18 cellular contexts compared by ENCODE assay signal in genomic region chr5:159102294-159102934, GRCh38. TPM values are rescaled to one million over a fixed set of nuclear protein-coding genes. Genes with fewer than 3 reads are reported as not detected.
DNase-seq lines count a peak whose midpoint lies in the region; ATAC-seq and TF ChIP-seq lines count a peak whose summit lies in the region.
"Had no signal": no experiment of that assay in that cellular context is flagged by ENCODE, and none has a peak within 500 bp of the region (broad histone marks: within the 10 kb centered on the region; RNA-seq: fewer than 3 reads in every experiment).

No MANE protein-coding gene starts in this region.

- peak overlapping the region; percentile 95 for H3K27ac ChIP-seq in OCI-LY1 (ENCODE audit: low read depth, low read length, poor library complexity, severe bottlenecking)
- H3K27ac ChIP-seq in thoracic aorta = peak overlapping the region; percentile 13 to 89
- H3K27ac ChIP-seq: hepatocyte had no signal

- no peak for TF ChIP-seq POLR2A in lower leg skin (IDR thresholded peaks at IDR 0.05)

- H3K27me3 ChIP-seq in OCI-LY1 (ENCODE audit: insufficient read depth, low read length) = no peaks in the 10 kb centered on the region
- peaks cover 91% of the 10 kb centered on the region for H3K27me3 ChIP-seq in iPS-15b (ENCODE audit: control insufficient read depth, insufficient read depth, low read length)
- no peaks in the 10 kb centered on the region for H3K27me3 ChIP-seq in thoracic aorta (replicated peaks; ENCODE audit: insufficient read depth)

- H3K4me2 ChIP-seq in OCI-LY1 (ENCODE audit: low read length) = peak overlapping the region; percentile 84

- H3K36me3 ChIP-seq in OCI-LY1 (ENCODE audit: insufficient read depth, low read length) (peaks cover 5% of the 10 kb centered on the region; the same call in 1 of the 2 replicates), iPS-15b (ENCODE audit: control insufficient read depth, insufficient read depth, low read length) (no peaks in the 10 kb centered on the region), thoracic aorta (no peaks in the 10 kb centered on the region)
- H3K36me3 ChIP-seq: HAP-1, MG63 had no signal

- no peaks in the 10 kb centered on the region for H4K20me1 ChIP-seq in OCI-LY1 (ENCODE audit: insufficient read depth, low read length)

- H3K79me2 ChIP-seq in OCI-LY1 (ENCODE audit: insufficient read depth, low read length) = peaks cover 20% of the 10 kb centered on the region

- no peak for TF ChIP-seq CTCF in GM12875 (IDR thresholded peaks at IDR 0.05; ENCODE audit: borderline replicate concordance, insufficient read depth, low read depth, low read length)
- no peak for TF ChIP-seq CTCF in OCI-LY1 (IDR thresholded peaks at IDR 0.05; ENCODE audit: low read length)
- no peak for TF ChIP-seq CTCF in thoracic aorta (IDR thresholded peaks at IDR 0.05)
- TF ChIP-seq CTCF in lower leg skin (IDR thresholded peaks at IDR 0.05) = no peak

- no peaks in the 10 kb centered on the region for H3K9me3 ChIP-seq in OCI-LY1 (ENCODE audit: low read length)
- no peaks in the 10 kb centered on the region for H3K9me3 ChIP-seq in iPS-15b (ENCODE audit: control insufficient read depth, insufficient read depth, low read length)
- no peaks in the 10 kb centered on the region for H3K9me3 ChIP-seq in thoracic aorta
- H3K9me3 ChIP-seq: HAP-1, MG63 had no signal

- H3K4me1 ChIP-seq in OCI-LY1 (ENCODE audit: insufficient read depth, low read length, severe bottlenecking) (peaks cover 57% of the 10 kb centered on the region), iPS-15b (ENCODE audit: control insufficient read depth, insufficient read depth, low read length) (peaks cover 2% of the 10 kb centered on the region), thoracic aorta (ENCODE audit: control insufficient read depth in 1 of 2, low read depth in 2 of 2) (peaks cover 7 to 25% of the 10 kb centered on the region in 2 donors)

- H3F3A ChIP-seq in OCI-LY1 (ENCODE audit: insufficient read depth, low read length) = peaks cover 24% of the 10 kb centered on the region

- intact Hi-C loops in lower leg skin (cut with DNase I; ENCODE audit: low total_unique reads) = no loop called here

- WGBS in lower leg skin, 2 donors = 21 to 50% methylated on average over 1 of the region's 1 CpG

- DNase-seq in thoracic aorta (ENCODE audit: low spot score) (no peak), lower leg skin (ENCODE audit: low spot score in 2 of 2) (no peak), germinal center (ENCODE audit: low spot score) (no peak)
- DNase-seq: activated CD4-positive, alpha-beta T cell treated with anti-CD3 and anti-CD28 coated beads for 1 hour; activated gamma-delta T cell treated with Interleukin-2 at 50 U/mL for 16 hours; aorta; CD4-positive, alpha-beta T cell; cortex of kidney; MG63; NCI-H2081; Right ventricle myocardium superior; T-helper 2 cell had no signal

- H3K9me2 ChIP-seq in OCI-LY1 (ENCODE audit: low read depth, low read length) = no peaks in the 10 kb centered on the region

- no peak for ATAC-seq in thoracic aorta (ENCODE audit: insufficient number of reproducible peaks, low FRiP score, low read depth)
- no peak for ATAC-seq in HG03432 (IDR thresholded peaks at IDR 0.05; ENCODE audit: unreplicated experiment)

- H3K4me3 ChIP-seq in GM12875 (ENCODE audit: low read depth, low read length) (peak overlapping the region; percentile 32), OCI-LY1 (ENCODE audit: low read depth, low read length, poor library complexity, severe bottlenecking) (peak overlapping the region; percentile 96), iPS-15b (ENCODE audit: low read depth, low read length) (peak overlapping the region; percentile 30), thoracic aorta (peak overlapping the region; percentile 73), lower leg skin (ENCODE audit: low read depth, poor library complexity, severe bottlenecking) (no peak overlapping the region)
- H3K4me3 ChIP-seq: HAP-1, hepatocyte, MG63 had no signal

- H3K9ac ChIP-seq in OCI-LY1 (ENCODE audit: low read length) (peak overlapping the region; percentile 94), iPS-15b (ENCODE audit: low read depth, low read length) (no peak overlapping the region)

- no peak overlapping the region for H2AFZ ChIP-seq in OCI-LY1 (ENCODE audit: low read length)
- H2AFZ ChIP-seq: hepatocyte had no signal

RNA-seq across cellular contexts. Expression of gene EBF1, which starts 2.7 kb away (rescaled TPM):
- total RNA-seq in thoracic aorta (10 to 100 TPM; 52.1 to 54.4 TPM), lower leg skin (10 to 100 TPM in 2 of 4 donors, 1 to 10 TPM in 2; 3.7 to 16.5 (median 9.3) TPM)
